ENCODE assay signal across 41 cellular contexts in genomic region chr1:160961419-160961818, GRCh38. TPM values are rescaled to one million over a fixed set of nuclear protein-coding genes. Genes with fewer than 3 reads are reported as not detected.
"Had no signal": no experiment of that assay in that cellular context is flagged by ENCODE, and none has a peak within 500 bp of the region (broad histone marks: within the 10 kb centered on the region; RNA-seq: fewer than 3 reads in every experiment).

No MANE protein-coding gene starts in this region.

- H3K27ac ChIP-seq: adrenal gland, body of pancreas, epithelial cell of prostate, esophagus squamous epithelium, gastroesophageal sphincter, WERI-Rb-1 had no signal

- H3K27me3 Mint-ChIP-seq: activated CD4-positive, alpha-beta memory T cell treated with anti-CD3 and anti-CD28 coated beads for 36 hours; activated CD4-positive, alpha-beta T cell treated with anti-CD3 and anti-CD28 coated beads for 36 hours; activated CD8-positive, alpha-beta memory T cell treated with anti-CD3 and anti-CD28 coated beads, Interleukin-2, amount 10 ng/mL, durations not matched to agents 7 days and 5 days; activated naive CD4-positive, alpha-beta T cell treated with anti-CD3 and anti-CD28 coated beads, Interleukin-2, amount 50 U/mL, for 24 hours; activated naive CD8-positive, alpha-beta T cell treated with anti-CD3 and anti-CD28 coated beads for 36 hours; activated naive CD8-positive, alpha-beta T cell treated with anti-CD3 and anti-CD28 coated beads, Interleukin-2, amount 50 U/mL, for 24 hours; effector memory CD8-positive, alpha-beta T cell had no signal

- H3K36me3 ChIP-seq: adrenal gland, esophagus squamous epithelium, gastroesophageal sphincter, WERI-Rb-1 had no signal

- H3K9me3 Mint-ChIP-seq: activated CD4-positive, alpha-beta memory T cell treated with anti-CD3 and anti-CD28 coated beads for 36 hours; activated CD4-positive, alpha-beta T cell treated with anti-CD3 and anti-CD28 coated beads, Interleukin-2, amount 10 ng/mL, durations not matched to agents 24 days and 14 days; activated naive CD4-positive, alpha-beta T cell treated with anti-CD3 and anti-CD28 coated beads for 36 hours; activated naive CD4-positive, alpha-beta T cell treated with anti-CD3 and anti-CD28 coated beads, Interleukin-2, amount 50 U/mL, for 24 hours; activated naive CD8-positive, alpha-beta T cell treated with anti-CD3 and anti-CD28 coated beads for 36 hours; activated naive CD8-positive, alpha-beta T cell treated with anti-CD3 and anti-CD28 coated beads, Interleukin-2, amount 50 U/mL, for 24 hours; activated T-helper 1 cell treated with anti-CD3 and anti-CD28 coated beads, Interleukin-12 subunit alpha, Interleukin-12 subunit beta, Interleukin-2, Interleukin-4 antibody, amounts not matched to agents 30 ng/mL and 10 ng/mL and 1 ng/mL, durations not matched to agents 14 hours and 24 hours and 36 hours; activated T-helper 2 cell treated with anti-CD3 and anti-CD28 coated beads, Interferon-gamma antibody, Interleukin-2, Interleukin-4, amounts not matched to agents 10 μg/mL and 5 μg/mL and 100 μg/mL, durations not matched to agents 14 hours and 24 hours and 36 hours; effector memory CD8-positive, alpha-beta T cell had no signal

- H3K27me3 ChIP-seq: adrenal gland, body of pancreas, esophagus squamous epithelium had no signal

- FAIRE-seq: colon, endothelial cell of umbilical vein, TTC549 had no signal

- ATAC-seq: activated CD4-positive, alpha-beta T cell treated with anti-CD3 and anti-CD28 coated beads for 36 hours; activated CD8-positive, alpha-beta memory T cell treated with anti-CD3 and anti-CD28 coated beads, Interleukin-2, amount 10 ng/mL, durations not matched to agents 7 days and 5 days; activated CD8-positive, alpha-beta T cell treated with anti-CD3 and anti-CD28 coated beads, Interleukin-2, amount 10 ng/mL, durations not matched to agents 7 days and 5 days; activated naive CD8-positive, alpha-beta T cell treated with anti-CD3 and anti-CD28 coated beads, Interleukin-2, amount 50 U/mL, for 24 hours; body of pancreas; effector memory CD8-positive, alpha-beta T cell; gastroesophageal sphincter had no signal

- H3K9me3 ChIP-seq: adrenal gland, body of pancreas, esophagus squamous epithelium, gastroesophageal sphincter had no signal

- H3K4me3 Mint-ChIP-seq: activated CD4-positive, alpha-beta memory T cell treated with anti-CD3 and anti-CD28 coated beads for 36 hours; activated CD4-positive, alpha-beta T cell treated with anti-CD3 and anti-CD28 coated beads for 36 hours; activated CD4-positive, alpha-beta T cell treated with anti-CD3 and anti-CD28 coated beads, Interleukin-2, amount 10 ng/mL, durations not matched to agents 24 days and 14 days; activated CD8-positive, alpha-beta memory T cell treated with anti-CD3 and anti-CD28 coated beads, Interleukin-2, amount 10 ng/mL, durations not matched to agents 7 days and 5 days; activated CD8-positive, alpha-beta T cell treated with anti-CD3 and anti-CD28 coated beads, Interleukin-2, amount 10 ng/mL, durations not matched to agents 7 days and 5 days; activated naive CD4-positive, alpha-beta T cell treated with anti-CD3 and anti-CD28 coated beads for 36 hours; activated naive CD4-positive, alpha-beta T cell treated with anti-CD3 and anti-CD28 coated beads, Interleukin-2, amount 50 U/mL, for 24 hours; activated naive CD8-positive, alpha-beta T cell treated with anti-CD3 and anti-CD28 coated beads for 36 hours; activated naive CD8-positive, alpha-beta T cell treated with anti-CD3 and anti-CD28 coated beads, Interleukin-2, amount 50 U/mL, for 24 hours; activated T-helper 1 cell treated with anti-CD3 and anti-CD28 coated beads, Interleukin-12 subunit alpha, Interleukin-12 subunit beta, Interleukin-2, Interleukin-4 antibody, amounts not matched to agents 30 ng/mL and 10 ng/mL and 1 ng/mL, durations not matched to agents 14 hours and 24 hours and 36 hours; effector memory CD8-positive, alpha-beta T cell had no signal

- H3K36me3 Mint-ChIP-seq: activated CD4-positive, alpha-beta memory T cell treated with anti-CD3 and anti-CD28 coated beads for 36 hours; activated CD8-positive, alpha-beta memory T cell treated with anti-CD3 and anti-CD28 coated beads, Interleukin-2, amount 10 ng/mL, durations not matched to agents 7 days and 5 days; activated naive CD4-positive, alpha-beta T cell treated with anti-CD3 and anti-CD28 coated beads, Interleukin-2, amount 50 U/mL, for 24 hours; activated naive CD8-positive, alpha-beta T cell treated with anti-CD3 and anti-CD28 coated beads for 36 hours had no signal

- DNase-seq: activated CD4-positive, alpha-beta memory T cell treated with anti-CD3 and anti-CD28 coated beads for 36 hours; activated CD4-positive, alpha-beta T cell treated with anti-CD3 and anti-CD28 coated beads for 36 hours; activated CD4-positive, alpha-beta T cell treated with anti-CD3 and anti-CD28 coated beads, Interleukin-2, amount 10 ng/mL, durations not matched to agents 24 days and 14 days; activated CD4-positive, CD25-positive, alpha-beta regulatory T cell; activated CD4-positive, CD25-positive, alpha-beta regulatory T cell treated with anti-CD3 and anti-CD28 coated beads, Interleukin-2, amount 50 U/mL, for 72 hours; activated CD8-positive, alpha-beta memory T cell treated with anti-CD3 and anti-CD28 coated beads, Interleukin-2, amount 10 ng/mL, durations not matched to agents 7 days and 5 days; activated CD8-positive, alpha-beta memory T cell treated with anti-CD3 and anti-CD28 coated beads, Interleukin-2, amount 50 U/mL, for 4 hours; activated CD8-positive, alpha-beta T cell treated with anti-CD3 and anti-CD28 coated beads, Interleukin-2, amount 10 ng/mL, durations not matched to agents 7 days and 5 days; activated effector memory CD4-positive, alpha-beta T cell treated with anti-CD3 and anti-CD28 coated beads, Interleukin-2, amount 50 U/mL, for 16 hours; activated naive CD4-positive, alpha-beta T cell treated with anti-CD3 and anti-CD28 coated beads for 36 hours; activated naive CD8-positive, alpha-beta T cell treated with anti-CD3 and anti-CD28 coated beads for 36 hours; activated naive CD8-positive, alpha-beta T cell treated with anti-CD3 and anti-CD28 coated beads, Interleukin-2, amount 50 U/mL, for 24 hours; activated T-cell treated with anti-CD3 and anti-CD28 coated beads, Interleukin-2, amount 50 U/mL, for 1 hour; activated T-cell treated with anti-CD3 and anti-CD28 coated beads, Interleukin-2, amount 50 U/mL, for 48 hours; adrenal gland; amygdala; aorta; body of pancreas; caudate nucleus; cortex of kidney; dermis blood vessel endothelial cell; effector CD4-positive, alpha-beta T cell; effector memory CD8-positive, alpha-beta T cell; esophagus squamous epithelium; foreskin melanocyte; T-helper 2 cell; WERI-Rb-1 had no signal

- H3K4me1 ChIP-seq: adrenal gland, body of pancreas, esophagus squamous epithelium, gastroesophageal sphincter had no signal

- H3K27ac Mint-ChIP-seq: activated CD4-positive, alpha-beta memory T cell treated with anti-CD3 and anti-CD28 coated beads for 36 hours; activated CD4-positive, alpha-beta T cell treated with anti-CD3 and anti-CD28 coated beads for 36 hours; activated CD4-positive, alpha-beta T cell treated with anti-CD3 and anti-CD28 coated beads, Interleukin-2, amount 10 ng/mL, durations not matched to agents 24 days and 14 days; activated CD8-positive, alpha-beta memory T cell treated with anti-CD3 and anti-CD28 coated beads, Interleukin-2, amount 10 ng/mL, durations not matched to agents 7 days and 5 days; activated CD8-positive, alpha-beta T cell treated with anti-CD3 and anti-CD28 coated beads, Interleukin-2, amount 10 ng/mL, durations not matched to agents 7 days and 5 days; activated naive CD4-positive, alpha-beta T cell treated with anti-CD3 and anti-CD28 coated beads for 36 hours; activated naive CD4-positive, alpha-beta T cell treated with anti-CD3 and anti-CD28 coated beads, Interleukin-2, amount 50 U/mL, for 24 hours; activated naive CD8-positive, alpha-beta T cell treated with anti-CD3 and anti-CD28 coated beads for 36 hours; activated naive CD8-positive, alpha-beta T cell treated with anti-CD3 and anti-CD28 coated beads, Interleukin-2, amount 50 U/mL, for 24 hours; activated T-helper 1 cell treated with anti-CD3 and anti-CD28 coated beads, Interleukin-12 subunit alpha, Interleukin-12 subunit beta, Interleukin-2, Interleukin-4 antibody, amounts not matched to agents 30 ng/mL and 10 ng/mL and 1 ng/mL, durations not matched to agents 14 hours and 24 hours and 36 hours; activated T-helper 2 cell treated with anti-CD3 and anti-CD28 coated beads, Interferon-gamma antibody, Interleukin-2, Interleukin-4, amounts not matched to agents 10 μg/mL and 5 μg/mL and 100 μg/mL, durations not matched to agents 14 hours and 24 hours and 36 hours; effector memory CD8-positive, alpha-beta T cell had no signal

- H3K4me1 Mint-ChIP-seq: activated CD4-positive, alpha-beta T cell treated with anti-CD3 and anti-CD28 coated beads for 36 hours; activated CD4-positive, alpha-beta T cell treated with anti-CD3 and anti-CD28 coated beads, Interleukin-2, amount 10 ng/mL, durations not matched to agents 24 days and 14 days; activated CD8-positive, alpha-beta memory T cell treated with anti-CD3 and anti-CD28 coated beads, Interleukin-2, amount 10 ng/mL, durations not matched to agents 7 days and 5 days; activated naive CD4-positive, alpha-beta T cell treated with anti-CD3 and anti-CD28 coated beads, Interleukin-2, amount 50 U/mL, for 24 hours; activated naive CD8-positive, alpha-beta T cell treated with anti-CD3 and anti-CD28 coated beads for 36 hours; activated naive CD8-positive, alpha-beta T cell treated with anti-CD3 and anti-CD28 coated beads, Interleukin-2, amount 50 U/mL, for 24 hours had no signal

- H3K4me3 ChIP-seq: adrenal gland, body of pancreas, esophagus squamous epithelium, gastroesophageal sphincter had no signal

RNA-seq across cellular contexts. Expression of gene ITLN2, which starts 6.8 kb away (rescaled TPM):
- total RNA-seq: activated CD4-positive, alpha-beta memory T cell treated with anti-CD3 and anti-CD28 coated beads for 36 hours; activated CD4-positive, alpha-beta T cell treated with anti-CD3 and anti-CD28 coated beads for 36 hours; activated CD4-positive, alpha-beta T cell treated with anti-CD3 and anti-CD28 coated beads, Interleukin-2, amount 10 ng/mL, durations not matched to agents 24 days and 14 days; activated CD8-positive, alpha-beta memory T cell treated with anti-CD3 and anti-CD28 coated beads for 36 hours; activated CD8-positive, alpha-beta memory T cell treated with anti-CD3 and anti-CD28 coated beads, Interleukin-2, amount 10 ng/mL, durations not matched to agents 7 days and 5 days; activated CD8-positive, alpha-beta T cell treated with anti-CD3 and anti-CD28 coated beads, Interleukin-2, amount 10 ng/mL, durations not matched to agents 7 days and 5 days; activated naive CD4-positive, alpha-beta T cell treated with anti-CD3 and anti-CD28 coated beads for 36 hours; activated naive CD8-positive, alpha-beta T cell treated with anti-CD3 and anti-CD28 coated beads for 36 hours; activated T-helper 1 cell treated with anti-CD3 and anti-CD28 coated beads, Interleukin-12 subunit alpha, Interleukin-12 subunit beta, Interleukin-2, Interleukin-4 antibody, amounts not matched to agents 30 ng/mL and 10 ng/mL and 1 ng/mL, durations not matched to agents 14 hours and 24 hours and 36 hours; activated T-helper 2 cell treated with anti-CD3 and anti-CD28 coated beads, Interferon-gamma antibody, Interleukin-2, Interleukin-4, amounts not matched to agents 10 μg/mL and 5 μg/mL and 100 μg/mL, durations not matched to agents 14 hours and 24 hours and 36 hours; aorta; body of pancreas; chondrocyte; dermis blood vessel endothelial cell; endothelial cell of umbilical vein; esophagus squamous epithelium; fibroblast of lung; fibroblast of villous mesenchyme; gastroesophageal sphincter; glomerular endothelial cell; T-helper 1 cell treated with Interleukin-12 subunit alpha and Interleukin-12 subunit beta and Interleukin-4 antibody, amounts not matched to agents 30 ng/mL and 1 ng/mL, for 36 hours had no signal
- polyA plus RNA-seq: fibroblast of lung had no signal
